In genomic region chr5:138953370-138954256, GRCh38 we compare ENCODE assay signal across 8 cellular contexts.
DNase-seq lines count a peak whose midpoint lies in the region; ATAC-seq and TF ChIP-seq lines count a peak whose summit lies in the region.

No MANE protein-coding gene starts in this region.

- no peaks in the 10 kb centered on the region for H3K36me3 Mint-ChIP-seq in activated CD4-positive, alpha-beta memory T cell treated with anti-CD3 and anti-CD28 coated beads, Interleukin-2, amount 10 ng/mL, durations not matched to agents 7 days and 5 days (ENCODE audit: low read depth)
- H3K36me3 Mint-ChIP-seq in activated CD4-positive, alpha-beta memory T cell treated with anti-CD3 and anti-CD28 coated beads for 36 hours = peaks cover 3% of the 10 kb centered on the region

- H3K9me3 Mint-ChIP-seq in activated CD4-positive, alpha-beta memory T cell treated with anti-CD3 and anti-CD28 coated beads, Interleukin-2, amount 10 ng/mL, durations not matched to agents 7 days and 5 days = no peaks in the 10 kb centered on the region
- no peaks in the 10 kb centered on the region for H3K9me3 Mint-ChIP-seq in activated CD4-positive, alpha-beta memory T cell treated with anti-CD3 and anti-CD28 coated beads for 36 hours

- TF ChIP-seq POLR2A in erythroblast (IDR thresholded peaks at IDR 0.05; ENCODE audit: low read length) = peak; percentile 25

- H3K4me3 ChIP-seq in RWPE2 (ENCODE audit: severe bottlenecking) (no peak overlapping the region), mucosa of descending colon (no peak overlapping the region), upper lobe of right lung (no peak overlapping the region)

- H3K27ac ChIP-seq in RWPE2 (ENCODE audit: poor library complexity, severe bottlenecking) = no peak overlapping the region
- peak overlapping the region; percentile 78 for H3K27ac ChIP-seq in upper lobe of right lung

- CTCF ChIA-PET in activated CD4-positive, alpha-beta memory T cell treated with anti-CD3 and anti-CD28 coated beads, Interleukin-2, amount 10 ng/mL, durations not matched to agents 7 days and 5 days (lab: Charles Lee) = interaction anchor here (1.2 kb wide), 1 partner anchor 374 kb away, joined by 4 read pairs; no protein-coding TSS in a partner anchor
- CTCF ChIA-PET in activated CD4-positive, alpha-beta memory T cell treated with anti-CD3 and anti-CD28 coated beads for 36 hours (lab: Charles Lee) = interaction anchor here (0.6 to 1.2 kb wide), 2 partner anchors 128 to 309 kb away, joined by 3 read pairs; no protein-coding TSS in a partner anchor

- H3K27ac Mint-ChIP-seq in activated CD4-positive, alpha-beta memory T cell treated with anti-CD3 and anti-CD28 coated beads, Interleukin-2, amount 10 ng/mL, durations not matched to agents 7 days and 5 days = no peak overlapping the region
- H3K27ac Mint-ChIP-seq in activated CD4-positive, alpha-beta memory T cell treated with anti-CD3 and anti-CD28 coated beads for 36 hours = no peak overlapping the region

- H3K4me1 ChIP-seq in RWPE2 (ENCODE audit: insufficient read depth, poor library complexity, severe bottlenecking) = no peaks in the 10 kb centered on the region
- H3K4me1 ChIP-seq in mucosa of descending colon (ENCODE audit: low read depth) = peaks cover 14% of the 10 kb centered on the region
- peaks cover 47% of the 10 kb centered on the region for H3K4me1 ChIP-seq in upper lobe of right lung

- H3K9me3 ChIP-seq in RWPE2 (ENCODE audit: severe bottlenecking) (no peaks in the 10 kb centered on the region), mucosa of descending colon (no peaks in the 10 kb centered on the region), upper lobe of right lung (no peaks in the 10 kb centered on the region)

- intact Hi-C loops in activated CD4-positive, alpha-beta memory T cell treated with anti-CD3 and anti-CD28 coated beads for 36 hours (cut with micrococcal nuclease) = no loop called here
- intact Hi-C loops in mucosa of descending colon (cut with DNase I, micrococcal nuclease) (no loop called here), upper lobe of right lung (cut with DNase I) (no loop called here)

- H3K27me3 ChIP-seq in RWPE2 (ENCODE audit: insufficient read depth, poor library complexity, severe bottlenecking) = no peaks in the 10 kb centered on the region
- no peaks in the 10 kb centered on the region for H3K27me3 ChIP-seq in upper lobe of right lung

- TF ChIP-seq CTCF in RWPE2 (IDR thresholded peaks at IDR 0.05; ENCODE audit: poor library complexity, severe bottlenecking) (no peak), mucosa of descending colon (IDR thresholded peaks at IDR 0.05) (no peak), upper lobe of right lung (IDR thresholded peaks at IDR 0.05) (no peak)

- H3K4me1 Mint-ChIP-seq in activated CD4-positive, alpha-beta memory T cell treated with anti-CD3 and anti-CD28 coated beads, Interleukin-2, amount 10 ng/mL, durations not matched to agents 7 days and 5 days = peaks cover 20% of the 10 kb centered on the region
- peaks cover 12% of the 10 kb centered on the region for H3K4me1 Mint-ChIP-seq in activated CD4-positive, alpha-beta memory T cell treated with anti-CD3 and anti-CD28 coated beads for 36 hours (ENCODE audit: low read depth)

- POLR2A ChIA-PET in activated CD4-positive, alpha-beta memory T cell treated with anti-CD3 and anti-CD28 coated beads, Interleukin-2, amount 10 ng/mL, durations not matched to agents 7 days and 5 days (lab: Charles Lee) = interaction anchor here (0.8 to 0.9 kb wide), 2 partner anchors 13 to 20 kb away, joined by 3 to 4 read pairs; no protein-coding TSS in a partner anchor
- POLR2A ChIA-PET in activated CD4-positive, alpha-beta memory T cell treated with anti-CD3 and anti-CD28 coated beads for 36 hours (lab: Charles Lee) = no interaction called here

- ATAC-seq in RWPE2 (ENCODE audit: low read depth) (peak; percentile 44), mucosa of descending colon (peak; percentile 93), upper lobe of right lung (peak; percentile 92)

- no peaks in the 10 kb centered on the region for H3K27me3 Mint-ChIP-seq in activated CD4-positive, alpha-beta memory T cell treated with anti-CD3 and anti-CD28 coated beads, Interleukin-2, amount 10 ng/mL, durations not matched to agents 7 days and 5 days
- H3K27me3 Mint-ChIP-seq in activated CD4-positive, alpha-beta memory T cell treated with anti-CD3 and anti-CD28 coated beads for 36 hours = no peaks in the 10 kb centered on the region

- H3K36me3 ChIP-seq in RWPE2 (ENCODE audit: low read depth) (0 out of 2 replicates have a peak, but pooled peaks cover 3% of the 10 kb centered on the region), mucosa of descending colon (ENCODE audit: low read depth) (no peaks in the 10 kb centered on the region), upper lobe of right lung (no peaks in the 10 kb centered on the region)

- no peak overlapping the region for H3K4me3 Mint-ChIP-seq in activated CD4-positive, alpha-beta memory T cell treated with anti-CD3 and anti-CD28 coated beads, Interleukin-2, amount 10 ng/mL, durations not matched to agents 7 days and 5 days
- H3K4me3 Mint-ChIP-seq in activated CD4-positive, alpha-beta memory T cell treated with anti-CD3 and anti-CD28 coated beads for 36 hours = no peak overlapping the region

- DNase-seq in activated CD4-positive, alpha-beta memory T cell treated with anti-CD3 and anti-CD28 coated beads, Interleukin-2, amount 10 ng/mL, durations not matched to agents 7 days and 5 days = peak; percentile 32
- DNase-seq in activated CD4-positive, alpha-beta memory T cell treated with anti-CD3 and anti-CD28 coated beads for 36 hours = no peak
- DNase-seq in HT-29 (ENCODE audit: low spot score) = peak; percentile 64
- DNase-seq in RWPE2 (ENCODE audit: low spot score) = peak; percentile 63
- peak; percentile 61 to 67 for DNase-seq in erythroblast (lab: John Stamatoyannopoulos, UW)
- DNase-seq in mucosa of descending colon = peak; percentile 82 to 87 (median 85)
- peak; percentile 88 for DNase-seq in upper lobe of right lung
- no peak for DNase-seq in T1000 (lab: John Stamatoyannopoulos, UW)

Comparison
In these comparisons a context has a peak if more than half of its experiments do, and no peak if none do; other contexts are left out.
1. DNase-seq: peak in activated CD4-positive, alpha-beta memory T cell treated with anti-CD3 and anti-CD28 coated beads, Interleukin-2, amount 10 ng/mL, durations not matched to agents 7 days and 5 days (single experiment), HT-29 (single experiment), RWPE2 (single experiment), erythroblast (2 of 2), mucosa of descending colon (3 of 3) and upper lobe of right lung (single experiment); none in activated CD4-positive, alpha-beta memory T cell treated with anti-CD3 and anti-CD28 coated beads for 36 hours (single experiment) and T1000 (single experiment).
2. Peak in every context shown above with its lines, with median percentiles within 50 percentile points of each other: ATAC-seq.